ENCODE assay signal across 13 cellular contexts in the genomic region with DNA sequence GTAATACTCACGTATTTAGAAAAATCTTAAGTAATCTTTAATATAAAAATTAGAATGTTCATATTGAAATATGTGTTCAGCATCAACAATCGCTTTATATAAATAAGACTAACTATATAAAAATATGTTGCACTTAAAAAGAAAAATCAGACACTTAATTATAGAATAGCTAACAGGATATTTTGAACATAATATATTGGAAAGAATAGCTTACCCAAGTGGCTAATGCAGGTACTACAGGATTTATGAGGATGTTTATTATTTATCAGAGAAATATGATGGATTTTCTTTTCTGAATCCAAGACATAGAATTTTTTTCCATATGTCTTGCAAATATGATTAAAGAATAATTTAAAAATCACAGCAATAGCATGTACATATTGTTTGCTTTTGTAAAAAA.
DNase-seq lines count a peak whose midpoint lies in the region; ATAC-seq, FAIRE-seq and TF ChIP-seq lines count a peak whose summit lies in the region.
"Had no signal": no experiment of that assay in that cellular context is flagged by ENCODE, and none has a peak within 500 bp of the region (broad histone marks: within the 10 kb centered on the region; RNA-seq: fewer than 3 reads in every experiment).

No MANE protein-coding gene starts in this region.

- CTCF ChIA-PET in RWPE1 (lab: Yijun Ruan, JAX), result interaction anchor here (0.7 kb wide), 1 partner anchor 844 kb away, joined by 3 read pairs; no protein-coding TSS in a partner anchor

- POLR2A ChIA-PET in RWPE1 (lab: Yijun Ruan, JAX; ENCODE audit: low non-redundant PET), result no interaction called here

- H3K4me1 ChIP-seq in gastrocnemius medialis (no peaks in the 10 kb centered on the region), aorta (ENCODE audit: control insufficient read depth in 1 of 2, insufficient read depth in 2 of 2, low read length in 2 of 2) (no peaks in the 10 kb centered on the region)
- H3K4me1 ChIP-seq: stomach had no signal

- TF ChIP-seq POLR2A in H54 (IDR thresholded peaks at IDR 0.05; ENCODE audit: low read depth, low read length), result no peak
- no peak for TF ChIP-seq POLR2A in gastrocnemius medialis (IDR thresholded peaks at IDR 0.05)

- peak; percentile 2 for TF ChIP-seq CTCF in AG09309 (IDR thresholded peaks at IDR 0.05; ENCODE audit: control insufficient read depth, insufficient read depth, low read depth, low read length, missing control alignments)
- peak; percentile 23 for TF ChIP-seq CTCF in GM12865 (IDR thresholded peaks at IDR 0.05; ENCODE audit: insufficient read depth, low read depth, low read length, missing control alignments)
- peak; percentile 38; the same call in 1 of the 2 replicates for TF ChIP-seq CTCF in RWPE1 (conservative IDR thresholded peaks at IDR 0.05; ENCODE audit: low read depth)
- peak; percentile 21 for TF ChIP-seq CTCF in fibroblast of pulmonary artery (IDR thresholded peaks at IDR 0.05; ENCODE audit: low read length, missing control alignments)
- peak in 1 of 5 experiments; percentile 41 for TF ChIP-seq CTCF in gastrocnemius medialis (IDR thresholded peaks at IDR 0.05 in 4 of 5, conservative IDR thresholded peaks at IDR 0.05 in 1 of 5)

- WGBS in aorta, 2 donors, result 62 to 73% methylated on average over 2 of the region's 2 CpGs

- no peaks in the 10 kb centered on the region for H3K36me3 ChIP-seq in gastrocnemius medialis
- H3K36me3 ChIP-seq in aorta (ENCODE audit: control insufficient read depth in 1 of 2, insufficient read depth in 2 of 2, low read length in 1 of 2), result no peaks in the 10 kb centered on the region
- H3K36me3 ChIP-seq: HAP-1, MG63, stomach had no signal

- H3K9me3 ChIP-seq in gastrocnemius medialis, result no peaks in the 10 kb centered on the region
- H3K9me3 ChIP-seq in aorta (ENCODE audit: control insufficient read depth, low read length), result no peaks in the 10 kb centered on the region
- H3K9me3 ChIP-seq: HAP-1, MG63, stomach had no signal

- ATAC-seq in gastrocnemius medialis, result no peak
- no peak for ATAC-seq in aorta (ENCODE audit: low FRiP score)

- intact Hi-C loops in gastrocnemius medialis (cut with DNase I; ENCODE audit: low total_unique reads), result no loop called here
- intact Hi-C loops in aorta (cut with DNase I), result no loop called here

- H3K27ac ChIP-seq in RWPE1, result no peak overlapping the region
- H3K27ac ChIP-seq in gastrocnemius medialis, result no peak overlapping the region
- no peak overlapping the region for H3K27ac ChIP-seq in aorta (ENCODE audit: low read depth in 1 of 2, low read length in 2 of 2)
- H3K27ac ChIP-seq: stomach had no signal

- FAIRE-seq in H54 (lab: Jason Lieb, UNC), result no peak

- H3K27me3 ChIP-seq in gastrocnemius medialis (no peaks in the 10 kb centered on the region), aorta (ENCODE audit: control insufficient read depth in 1 of 2, insufficient read depth in 2 of 2, low read length in 1 of 2) (no peaks in the 10 kb centered on the region)
- H3K27me3 ChIP-seq: MG63, stomach had no signal

- no peak for DNase-seq in AG09309 (ENCODE audit: low read depth)
- DNase-seq in GM12865 (ENCODE audit: low read depth), result no peak
- DNase-seq in RWPE1 (ENCODE audit: low spot score), result no peak
- no peak for DNase-seq in fibroblast of pulmonary artery (ENCODE audit: low read depth)
- DNase-seq in central memory CD4-positive, alpha-beta T cell, result no peak
- DNase-seq in H54 (ENCODE audit: insufficient read length, low spot score), result no peak
- no peak for DNase-seq in gastrocnemius medialis
- DNase-seq in aorta, result no peak
- DNase-seq: COR-L47, MG63, nucleus accumbens, stomach had no signal

- no peak overlapping the region for H3K4me3 ChIP-seq in AG09309 (ENCODE audit: control insufficient read depth, low read depth, low read length)
- no peak overlapping the region for H3K4me3 ChIP-seq in GM12865 (ENCODE audit: low read depth, low read length)
- H3K4me3 ChIP-seq in fibroblast of pulmonary artery (replicated peaks; ENCODE audit: low read depth, low read length), result no peak overlapping the region
- H3K4me3 ChIP-seq in gastrocnemius medialis, result no peak overlapping the region
- H3K4me3 ChIP-seq in aorta (ENCODE audit: low read length in 2 of 2), result no peak overlapping the region
- H3K4me3 ChIP-seq: HAP-1, MG63, stomach had no signal

- in situ Hi-C loops in gastrocnemius medialis (cut with MboI; ENCODE audit: low sequenced_read_pairs in 4 of 4), result no loop called here
